ENCODE assay signal across 10 cellular contexts in the genomic region with DNA sequence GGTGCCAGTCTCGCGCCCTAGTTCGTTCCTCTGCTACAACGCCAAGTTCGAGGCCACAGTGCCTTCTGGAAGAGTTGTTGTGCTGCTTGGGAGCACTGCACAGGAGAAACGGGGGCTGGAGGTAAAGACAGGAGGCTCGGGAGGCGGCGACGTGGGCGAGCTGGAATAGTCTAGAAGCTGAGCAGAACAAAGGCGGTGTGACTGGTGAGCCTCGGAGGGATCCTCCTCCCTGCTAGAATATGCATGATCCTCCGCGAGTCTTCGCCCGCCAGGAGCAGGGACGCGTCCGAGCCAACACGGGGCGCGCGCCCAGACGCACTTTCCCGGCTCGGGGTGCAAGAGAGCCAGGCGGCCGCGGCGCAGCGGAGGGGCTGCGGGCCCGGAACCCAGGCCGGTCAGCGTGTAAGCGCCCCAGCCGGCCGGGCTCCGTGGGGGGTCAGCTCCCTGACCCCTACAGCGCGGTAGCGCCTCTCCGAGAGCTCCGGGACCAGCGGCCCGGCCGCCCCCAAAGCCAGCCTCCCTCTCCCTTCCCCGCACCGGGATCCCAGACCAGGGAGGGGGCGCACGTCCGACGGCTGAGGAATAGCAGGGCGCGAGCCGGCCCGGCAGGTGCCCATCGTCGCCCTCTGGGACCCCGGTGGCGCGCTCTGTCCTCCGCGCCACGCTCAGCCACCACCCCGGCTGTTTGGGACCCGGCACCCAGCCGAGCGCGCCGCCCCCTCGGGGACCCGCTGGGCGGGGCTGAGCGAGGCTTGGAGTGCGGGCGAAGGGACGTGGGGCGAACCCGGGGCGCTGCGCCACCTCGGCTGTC.
DNase-seq lines count a peak whose midpoint lies in the region; ATAC-seq and TF ChIP-seq lines count a peak whose summit lies in the region.
"Had no signal": no experiment of that assay in that cellular context is flagged by ENCODE, and none has a peak within 500 bp of the region (broad histone marks: within the 10 kb centered on the region; RNA-seq: fewer than 3 reads in every experiment).

No MANE protein-coding gene starts in this region.

- CTCF ChIA-PET in CD8-positive, alpha-beta memory T cell (lab: Charles Lee), result no interaction called here

- peaks cover 27 to 62% (median 51%) of the 10 kb centered on the region in 5 donors for H3K27me3 Mint-ChIP-seq in naive thymus-derived CD8-positive, alpha-beta T cell
- H3K27me3 Mint-ChIP-seq in CD8-positive, alpha-beta memory T cell, result peaks cover 37 to 69% of the 10 kb centered on the region in 2 donors

- H3K4me3 Mint-ChIP-seq in naive thymus-derived CD8-positive, alpha-beta T cell, result peak overlapping the region in 3 of 10 donors; percentile 24 to 69 (median 59)
- peak overlapping the region in 2 of 7 donors; percentile 45 to 54 for H3K4me3 Mint-ChIP-seq in CD8-positive, alpha-beta memory T cell

- no peaks in the 10 kb centered on the region for H3K36me3 ChIP-seq in psoas muscle (ENCODE audit: insufficient read depth in 1 of 2, low read depth in 1 of 2)
- H3K36me3 ChIP-seq in CD8-positive, alpha-beta memory T cell (ENCODE audit: insufficient read depth, low read length), result no peaks in the 10 kb centered on the region

- DNase-seq in GM13976 (ENCODE audit: low spot score), result peak; percentile 37
- DNase-seq in astrocyte of the hippocampus (ENCODE audit: low read depth, low spot score), result peak; percentile 13
- DNase-seq in psoas muscle, result no peak
- DNase-seq in naive thymus-derived CD8-positive, alpha-beta T cell, result no peak
- DNase-seq in CD8-positive, alpha-beta memory T cell, result no peak
- no peak for DNase-seq in NCI-H1417 treated with DMSO at 0.1 percent for 48 hours (lab: John Stamatoyannopoulos, UW)
- no peak for DNase-seq in central memory CD4-positive, alpha-beta T cell
- DNase-seq: DND-41 had no signal

- 5 to 7% (median 6%) methylated on average over 57 to 84 of the region's 84 CpGs for WGBS in psoas muscle, 3 donors

- H3K36me3 Mint-ChIP-seq in naive thymus-derived CD8-positive, alpha-beta T cell, result peaks cover 0 to 5% (median 0%) of the 10 kb centered on the region in 3 donors
- peaks cover 0 to 4% (median 0%) of the 10 kb centered on the region in 3 donors for H3K36me3 Mint-ChIP-seq in CD8-positive, alpha-beta memory T cell
- H3K36me3 Mint-ChIP-seq: stimulated activated memory B cell treated with anti-CD40 and anti-IgM and Interleukin-4, amounts not matched to agents 10 μg/mL and 1 μg/mL and 100 μg/mL, for 72 hours had no signal

- TF ChIP-seq CTCF in GM13976 (IDR thresholded peaks at IDR 0.05; ENCODE audit: borderline replicate concordance, control extremely low read depth, extremely low read depth, insufficient read depth, missing control alignments) (no peak), psoas muscle (IDR thresholded peaks at IDR 0.05) (no peak)

- peak overlapping the region; percentile 54 for H3K4me3 ChIP-seq in iPS-11a (ENCODE audit: low read depth, low read length)
- H3K4me3 ChIP-seq in psoas muscle, result peak overlapping the region; percentile 37
- no peak overlapping the region for H3K4me3 ChIP-seq in CD8-positive, alpha-beta memory T cell (ENCODE audit: low read length)

- H3K4me1 Mint-ChIP-seq in naive thymus-derived CD8-positive, alpha-beta T cell, result peaks cover 11 to 15% (median 12%) of the 10 kb centered on the region in 4 donors
- peaks cover 6 to 16% (median 12%) of the 10 kb centered on the region in 3 donors for H3K4me1 Mint-ChIP-seq in CD8-positive, alpha-beta memory T cell

- POLR2A ChIA-PET in naive thymus-derived CD8-positive, alpha-beta T cell (lab: Charles Lee), result no interaction called here
- POLR2A ChIA-PET in CD8-positive, alpha-beta memory T cell (lab: Charles Lee), result no interaction called here

- intact Hi-C loops in psoas muscle (cut with DNase I), result no loop called here

- in situ Hi-C loops in GM13976 (cut with MboI; ENCODE audit: low sequenced_read_pairs, unreplicated experiment), result no loop called here

- H3K9me3 ChIP-seq in psoas muscle, result no peaks in the 10 kb centered on the region
- no peaks in the 10 kb centered on the region for H3K9me3 ChIP-seq in CD8-positive, alpha-beta memory T cell (ENCODE audit: low read length)

- peaks cover 0 to 47% (median 14%) of the 10 kb centered on the region in 3 donors for H3K27me3 ChIP-seq in psoas muscle (ENCODE audit: insufficient read depth in 3 of 3, low read length in 2 of 3)
- H3K27me3 ChIP-seq in CD8-positive, alpha-beta memory T cell (ENCODE audit: insufficient read depth, low read length, poor library complexity, severe bottlenecking), result no peaks in the 10 kb centered on the region

- no peaks in the 10 kb centered on the region for H3K9me3 Mint-ChIP-seq in naive thymus-derived CD8-positive, alpha-beta T cell
- H3K9me3 Mint-ChIP-seq in CD8-positive, alpha-beta memory T cell, result peaks cover 0 to 2% (median 0%) of the 10 kb centered on the region in 5 donors
- H3K9me3 Mint-ChIP-seq: stimulated activated memory B cell treated with anti-CD40 and anti-IgM and Interleukin-4, amounts not matched to agents 10 μg/mL and 1 μg/mL and 100 μg/mL, for 72 hours had no signal

- ATAC-seq in psoas muscle, result peak in 2 of 4 donors; percentile 21 to 28
- no peak for ATAC-seq in naive thymus-derived CD8-positive, alpha-beta T cell

- H3K4me1 ChIP-seq in psoas muscle, result no peaks in the 10 kb centered on the region
- H3K4me1 ChIP-seq in CD8-positive, alpha-beta memory T cell (ENCODE audit: insufficient read depth, low read length), result no peaks in the 10 kb centered on the region

- no peak overlapping the region for H3K27ac Mint-ChIP-seq in naive thymus-derived CD8-positive, alpha-beta T cell
- H3K27ac Mint-ChIP-seq in CD8-positive, alpha-beta memory T cell, result no peak overlapping the region
- H3K27ac Mint-ChIP-seq: stimulated activated memory B cell treated with anti-CD40 and anti-IgM and Interleukin-4, amounts not matched to agents 10 μg/mL and 1 μg/mL and 100 μg/mL, for 72 hours had no signal

- H3K27ac ChIP-seq in psoas muscle, result no peak overlapping the region
- H3K27ac ChIP-seq in CD8-positive, alpha-beta memory T cell (ENCODE audit: low read depth, low read length), result no peak overlapping the region

Comparison
In these comparisons a context has a peak if more than half of its experiments do, and no peak if none do; other contexts are left out.
1. DNase-seq: peak in GM13976 (single experiment) and astrocyte of the hippocampus (single experiment); none in psoas muscle (0 of 2), naive thymus-derived CD8-positive, alpha-beta T cell (0 of 10), CD8-positive, alpha-beta memory T cell (0 of 5), NCI-H1417 treated with DMSO at 0.1 percent for 48 hours (single experiment) and central memory CD4-positive, alpha-beta T cell (single experiment).